22 cellular contexts compared by ENCODE assay signal in the genomic region with DNA sequence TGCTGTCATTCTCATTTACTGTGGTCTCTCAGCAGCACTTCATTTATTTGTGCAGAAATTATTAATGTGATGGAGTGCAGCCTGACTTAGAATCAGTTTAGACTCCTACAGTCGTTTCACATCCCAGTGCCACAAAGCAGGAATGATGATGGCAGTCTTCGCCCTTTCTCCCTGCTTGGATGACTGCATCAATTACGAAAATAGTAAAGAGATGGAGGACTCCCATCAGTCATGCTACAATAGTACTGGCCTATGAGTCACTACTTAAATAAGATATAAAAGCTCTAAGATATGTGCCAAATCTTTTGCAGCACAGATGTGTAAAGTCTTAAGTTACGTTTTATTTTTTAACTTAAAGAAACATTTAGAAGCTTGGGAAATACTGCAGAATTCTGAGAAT.
DNase-seq lines count a peak whose midpoint lies in the region; ATAC-seq and TF ChIP-seq lines count a peak whose summit lies in the region.
"Had no signal": no experiment of that assay in that cellular context is flagged by ENCODE, and none has a peak within 500 bp of the region (broad histone marks: within the 10 kb centered on the region; RNA-seq: fewer than 3 reads in every experiment).

No MANE protein-coding gene starts in this region.

- peaks cover 6% of the 10 kb centered on the region for H3K36me3 Mint-ChIP-seq in MCF 10A (ENCODE audit: insufficient read depth, unreplicated experiment)
- no peaks in the 10 kb centered on the region for H3K36me3 Mint-ChIP-seq in activated naive CD4-positive, alpha-beta T cell treated with anti-CD3 and anti-CD28 coated beads for 36 hours (ENCODE audit: low read depth)
- H3K36me3 Mint-ChIP-seq: CD14-positive monocyte had no signal

- ATAC-seq in aorta (ENCODE audit: low FRiP score) = peak; percentile 48
- no peak for ATAC-seq in activated CD4-positive, CD25-positive, alpha-beta regulatory T cell treated with anti-CD3 and anti-CD28 coated beads, Interleukin-2, amount 50 U/mL, for 24 hours
- no peak for ATAC-seq in GM18519 (IDR thresholded peaks at IDR 0.05; ENCODE audit: low FRiP score, unreplicated experiment)
- ATAC-seq: left cardiac atrium had no signal

- no peaks in the 10 kb centered on the region for H3K36me3 ChIP-seq in breast epithelium
- no peaks in the 10 kb centered on the region for H3K36me3 ChIP-seq in aorta (ENCODE audit: control insufficient read depth in 1 of 2, insufficient read depth in 2 of 2, low read length in 1 of 2)
- H3K36me3 ChIP-seq: adrenal gland had no signal

- no peaks in the 10 kb centered on the region for H3K4me1 ChIP-seq in breast epithelium
- H3K4me1 ChIP-seq in aorta (ENCODE audit: control insufficient read depth in 1 of 2, insufficient read depth in 2 of 2, low read length in 2 of 2) = peaks cover 1 to 4% of the 10 kb centered on the region in 2 donors
- H3K4me1 ChIP-seq: adrenal gland had no signal

- no TSS peak for BruUV-seq in MCF 10A (replicated peaks; lab: Mats Ljungman, UMichigan)

- no peaks in the 10 kb centered on the region for H3K27me3 ChIP-seq in breast epithelium
- no peaks in the 10 kb centered on the region for H3K27me3 ChIP-seq in aorta (ENCODE audit: control insufficient read depth in 1 of 2, insufficient read depth in 2 of 2, low read length in 1 of 2)
- H3K27me3 ChIP-seq: adrenal gland had no signal

- no peak overlapping the region for H3K27ac Mint-ChIP-seq in MCF 10A (ENCODE audit: low read depth, unreplicated experiment)
- no peak overlapping the region for H3K27ac Mint-ChIP-seq in activated naive CD4-positive, alpha-beta T cell treated with anti-CD3 and anti-CD28 coated beads for 36 hours
- H3K27ac Mint-ChIP-seq: activated T-helper 2 cell treated with anti-CD3 and anti-CD28 coated beads, Interferon-gamma antibody, Interleukin-2, Interleukin-4, amounts not matched to agents 10 μg/mL and 5 μg/mL and 100 μg/mL, durations not matched to agents 14 hours and 24 hours and 36 hours; CD14-positive monocyte; HFFc6; T-helper 1 cell treated with Interleukin-12 subunit alpha and Interleukin-12 subunit beta and Interleukin-4 antibody, amounts not matched to agents 30 μg/mL and 1 μg/mL, for 36 hours had no signal

- H3K27ac ChIP-seq in breast epithelium = no peak overlapping the region
- no peak overlapping the region for H3K27ac ChIP-seq in aorta (ENCODE audit: low read depth in 1 of 2, low read length in 2 of 2)
- H3K27ac ChIP-seq: adrenal gland, epithelial cell of prostate had no signal

- H3K9me3 ChIP-seq in breast epithelium = no peaks in the 10 kb centered on the region
- no peaks in the 10 kb centered on the region for H3K9me3 ChIP-seq in aorta (ENCODE audit: control insufficient read depth, low read length)
- H3K9me3 ChIP-seq: adrenal gland had no signal

- POLR2A ChIA-PET in MCF 10A (lab: Yijun Ruan, JAX) = interaction anchor here (0.8 to 1.6 kb wide), 2 partner anchors 16 to 29 kb away, joined by 3 to 4 read pairs; no protein-coding TSS in a partner anchor

- intact Hi-C loops in MCF 10A (cut with micrococcal nuclease) (no loop called here), breast epithelium (cut with DNase I; ENCODE audit: low total_unique reads) (no loop called here), aorta (cut with DNase I) (no loop called here)
- intact Hi-C loops in activated naive CD4-positive, alpha-beta T cell treated with anti-CD3 and anti-CD28 coated beads for 36 hours (cut with micrococcal nuclease) = no loop called here

- peak; percentile 54 for DNase-seq in MCF 10A (ENCODE audit: unreplicated experiment)
- DNase-seq in breast epithelium (ENCODE audit: low spot score in 2 of 2) = no peak
- DNase-seq in cardiac fibroblast (ENCODE audit: low read depth in 2 of 2) = peak; percentile 63 to 65
- DNase-seq in hepatic stellate cell (ENCODE audit: low spot score) = peak; percentile 2
- no peak for DNase-seq in aorta
- no peak for DNase-seq in activated naive CD4-positive, alpha-beta T cell treated with anti-CD3 and anti-CD28 coated beads for 36 hours
- DNase-seq: 8988T; activated CD8-positive, alpha-beta memory T cell treated with anti-CD3 and anti-CD28 coated beads for 24 hours; adrenal gland; cortex of kidney; HFFc6; left cardiac atrium; NCI-H187 treated with DMSO at 0.1 percent for 48 hours; NCI-H345; Right ventricle myocardium superior; stimulated activated naive CD4-positive, alpha-beta T cell treated with Interleukin-2 at 50 U/mL for 16 hours had no signal

- H3K4me3 ChIP-seq in breast epithelium (no peak overlapping the region), cardiac fibroblast (replicated peaks in 1 of 2; ENCODE audit: low read depth in 2 of 2, low read length in 2 of 2) (no peak overlapping the region), aorta (ENCODE audit: low read length in 2 of 2) (no peak overlapping the region)
- H3K4me3 ChIP-seq: adrenal gland had no signal

- peaks cover 6% of the 10 kb centered on the region for H3K9me3 Mint-ChIP-seq in MCF 10A (ENCODE audit: unreplicated experiment)
- no peaks in the 10 kb centered on the region for H3K9me3 Mint-ChIP-seq in activated naive CD4-positive, alpha-beta T cell treated with anti-CD3 and anti-CD28 coated beads for 36 hours
- H3K9me3 Mint-ChIP-seq: activated T-helper 2 cell treated with anti-CD3 and anti-CD28 coated beads, Interferon-gamma antibody, Interleukin-2, Interleukin-4, amounts not matched to agents 10 μg/mL and 5 μg/mL and 100 μg/mL, durations not matched to agents 14 hours and 24 hours and 36 hours; T-helper 1 cell treated with Interleukin-12 subunit alpha and Interleukin-12 subunit beta and Interleukin-4 antibody, amounts not matched to agents 30 μg/mL and 1 μg/mL, for 36 hours had no signal

- H3K4me1 Mint-ChIP-seq in MCF 10A (ENCODE audit: insufficient read depth, unreplicated experiment) = peaks cover 6% of the 10 kb centered on the region
- no peaks in the 10 kb centered on the region for H3K4me1 Mint-ChIP-seq in activated naive CD4-positive, alpha-beta T cell treated with anti-CD3 and anti-CD28 coated beads for 36 hours (ENCODE audit: low read depth)
- H3K4me1 Mint-ChIP-seq: CD14-positive monocyte had no signal

- CTCF ChIA-PET in MCF 10A (lab: Yijun Ruan, JAX) = interaction anchor here (0.5 to 1.1 kb wide), 2 partner anchors 19 to 216 kb away, joined by 3 read pairs; no protein-coding TSS in a partner anchor
- CTCF ChIA-PET in activated naive CD4-positive, alpha-beta T cell treated with anti-CD3 and anti-CD28 coated beads for 36 hours (lab: Charles Lee) = interaction anchor here (0.6 kb wide), 1 partner anchor 385 kb away, joined by 3 read pairs; no protein-coding TSS in a partner anchor

- H3K4me3 Mint-ChIP-seq in MCF 10A (ENCODE audit: unreplicated experiment) = no peak overlapping the region
- H3K4me3 Mint-ChIP-seq in activated naive CD4-positive, alpha-beta T cell treated with anti-CD3 and anti-CD28 coated beads for 36 hours = no peak overlapping the region
- H3K4me3 Mint-ChIP-seq: CD14-positive monocyte; HFFc6; T-helper 1 cell treated with Interleukin-12 subunit alpha and Interleukin-12 subunit beta and Interleukin-4 antibody, amounts not matched to agents 30 μg/mL and 1 μg/mL, for 36 hours had no signal

- TF ChIP-seq POLR2A in breast epithelium (IDR thresholded peaks at IDR 0.05) = no peak

- TF ChIP-seq CTCF in MCF 10A (IDR thresholded peaks at IDR 0.05; ENCODE audit: unreplicated experiment) (no peak), breast epithelium (IDR thresholded peaks at IDR 0.05) (no peak), cardiac fibroblast (IDR thresholded peaks at IDR 0.05; ENCODE audit: low read depth, low read length) (no peak)

- 5 to 6% methylated on average over 4 of the region's 4 CpGs for WGBS in aorta, 2 donors

- H3K27me3 Mint-ChIP-seq in MCF 10A (ENCODE audit: insufficient read depth, unreplicated experiment) = no peaks in the 10 kb centered on the region
- peaks cover 5% of the 10 kb centered on the region for H3K27me3 Mint-ChIP-seq in activated naive CD4-positive, alpha-beta T cell treated with anti-CD3 and anti-CD28 coated beads for 36 hours (ENCODE audit: low read depth)

Comparison
In these comparisons a context has a peak if more than half of its experiments do, and no peak if none do; other contexts are left out.
1. DNase-seq: peak in MCF 10A (single experiment), cardiac fibroblast (2 of 2) and hepatic stellate cell (single experiment); none in breast epithelium (0 of 2), aorta (0 of 2) and activated naive CD4-positive, alpha-beta T cell treated with anti-CD3 and anti-CD28 coated beads for 36 hours (single experiment).